ENCODE assay signal across 11 cellular contexts in the genomic region with DNA sequence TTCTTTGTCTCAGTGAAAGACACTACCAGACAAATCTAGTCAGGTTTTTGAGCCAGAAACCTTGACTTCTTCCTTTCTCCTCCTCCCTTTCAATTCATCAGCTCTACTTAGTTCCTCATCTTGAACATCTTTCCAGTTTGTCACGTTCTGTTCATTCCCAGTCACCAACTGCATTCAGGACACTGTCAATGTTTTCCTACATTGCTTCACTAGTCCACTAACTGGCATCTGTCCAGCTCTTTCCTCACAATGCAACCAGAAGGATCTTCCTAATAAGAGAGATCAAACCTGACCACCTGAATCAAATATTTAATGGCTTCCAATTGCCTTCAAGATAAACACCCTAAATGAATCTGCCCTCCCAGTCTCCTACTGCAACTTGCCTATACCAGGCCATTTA. TPM values are rescaled to one million over a fixed set of nuclear protein-coding genes. Genes with fewer than 3 reads are reported as not detected.
DNase-seq lines count a peak whose midpoint lies in the region; ATAC-seq lines count a peak whose summit lies in the region.
"Had no signal": no experiment of that assay in that cellular context is flagged by ENCODE, and none has a peak within 500 bp of the region (broad histone marks: within the 10 kb centered on the region; RNA-seq: fewer than 3 reads in every experiment).

No MANE protein-coding gene starts in this region.

- H2AK5ac ChIP-seq in mesenchymal stem cell (ENCODE audit: low read length, severe bottlenecking) = no peak overlapping the region

- H3K79me1 ChIP-seq in mesenchymal stem cell (replicated peaks; ENCODE audit: low read length, poor library complexity, severe bottlenecking) = no peaks in the 10 kb centered on the region

- no peaks in the 10 kb centered on the region for H3K79me2 ChIP-seq in ACC112 (ENCODE audit: control insufficient read depth, insufficient read depth, low read length, unreplicated experiment)

- no peak overlapping the region for H3K27ac Mint-ChIP-seq in stimulated activated memory B cell treated with anti-CD40 and anti-IgM and Interleukin-4, amounts not matched to agents 10 μg/mL and 1 μg/mL and 100 μg/mL, for 72 hours

- no peak overlapping the region for H2BK15ac ChIP-seq in mesenchymal stem cell (ENCODE audit: low read depth, poor library complexity, severe bottlenecking)

- no peaks in the 10 kb centered on the region for H3K36me3 Mint-ChIP-seq in stimulated activated memory B cell treated with anti-CD40 and anti-IgM and Interleukin-4, amounts not matched to agents 10 μg/mL and 1 μg/mL and 100 μg/mL, for 72 hours

- H3K36me3 ChIP-seq in ACC112 (ENCODE audit: insufficient read depth, low read length) = no peaks in the 10 kb centered on the region
- no peaks in the 10 kb centered on the region for H3K36me3 ChIP-seq in mesenchymal stem cell (ENCODE audit: control insufficient read depth in 1 of 2, insufficient read depth in 2 of 2, low read depth in 1 of 2, low read length in 2 of 2)

- H2AFZ ChIP-seq in ACC112 (ENCODE audit: low read length, unreplicated experiment) (peak overlapping the region; percentile 73), mesenchymal stem cell (ENCODE audit: low read depth, low read length) (no peak overlapping the region)

- no peaks in the 10 kb centered on the region for H3K9me3 Mint-ChIP-seq in stimulated activated memory B cell treated with anti-CD40 and anti-IgM and Interleukin-4, amounts not matched to agents 10 μg/mL and 1 μg/mL and 100 μg/mL, for 72 hours

- peak overlapping the region in 1 of 2 experiments; percentile 47 for H3K4ac ChIP-seq in mesenchymal stem cell (ENCODE audit: low read depth in 1 of 2, low read length in 2 of 2)

- no peaks in the 10 kb centered on the region for H3K4me1 Mint-ChIP-seq in stimulated activated memory B cell treated with anti-CD40 and anti-IgM and Interleukin-4, amounts not matched to agents 10 μg/mL and 1 μg/mL and 100 μg/mL, for 72 hours

- H4K91ac ChIP-seq in mesenchymal stem cell (ENCODE audit: low read length) = no peak overlapping the region

- 71% methylated on average over 1 of the region's 1 CpG for WGBS in mesenchymal stem cell

- H3K4me3 Mint-ChIP-seq in stimulated activated memory B cell treated with anti-CD40 and anti-IgM and Interleukin-4, amounts not matched to agents 10 μg/mL and 1 μg/mL and 100 μg/mL, for 72 hours = no peak overlapping the region

- H3K4me2 ChIP-seq in mesenchymal stem cell (ENCODE audit: low read length, poor library complexity, severe bottlenecking) = no peak overlapping the region

- H4K8ac ChIP-seq in mesenchymal stem cell (ENCODE audit: low read length) = no peak overlapping the region

- H3K23ac ChIP-seq in mesenchymal stem cell (ENCODE audit: low read length in 2 of 2) = no peak overlapping the region

- H3K27me3 Mint-ChIP-seq in stimulated activated memory B cell treated with anti-CD40 and anti-IgM and Interleukin-4, amounts not matched to agents 10 μg/mL and 1 μg/mL and 100 μg/mL, for 72 hours = peaks cover 13% of the 10 kb centered on the region

- no peak overlapping the region for H3K18ac ChIP-seq in mesenchymal stem cell (ENCODE audit: low read depth in 1 of 2, low read length in 2 of 2)

- no peak for ATAC-seq in GM18858 (IDR thresholded peaks at IDR 0.05; ENCODE audit: unreplicated experiment)
- ATAC-seq in stimulated activated memory B cell treated with anti-CD40 and anti-IgM and Interleukin-4, amounts not matched to agents 10 μg/mL and 1 μg/mL and 100 μg/mL, for 72 hours = no peak
- ATAC-seq: HCT116 had no signal

- H3K27ac ChIP-seq in ACC112 (ENCODE audit: low read depth, low read length) = no peak overlapping the region
- H3K27ac ChIP-seq in mesenchymal stem cell (ENCODE audit: low read length, poor library complexity, severe bottlenecking) = no peak overlapping the region

- no peak overlapping the region for H3K4me3 ChIP-seq in ACC112 (ENCODE audit: low read depth, low read length)
- H3K4me3 ChIP-seq in mesenchymal stem cell (ENCODE audit: insufficient read depth in 1 of 2, low read depth in 1 of 2, low read length in 2 of 2) = no peak overlapping the region

- H3K27me3 ChIP-seq in ACC112 (ENCODE audit: insufficient read depth, low read length) (no peaks in the 10 kb centered on the region), mesenchymal stem cell (ENCODE audit: control insufficient read depth in 1 of 2, insufficient read depth in 1 of 2, low read length in 2 of 2) (no peaks in the 10 kb centered on the region)

- H3K9me3 ChIP-seq in mesenchymal stem cell (ENCODE audit: control insufficient read depth, low read length) = no peaks in the 10 kb centered on the region

- DNase-seq in MV-4-11 (lab: John Stamatoyannopoulos, UW) (peak; percentile 62), dermis microvascular lymphatic vessel endothelial cell (ENCODE audit: low read depth in 2 of 2) (peak; percentile 8 to 17), mesenchymal stem cell (peak; percentile 78), occipital lobe (lab: John Stamatoyannopoulos, UW) (no peak)
- no peak for DNase-seq in activated CD4-positive, alpha-beta T cell treated with anti-CD3 and anti-CD28 coated beads for 48 hours
- DNase-seq: NCI-H510A treated with DMSO at 0.1 percent for 48 hours; stimulated activated CD4-positive, alpha-beta T cell treated with anti-CD3 and anti-CD28 coated beads, Interleukin-12 subunit alpha, Interleukin-12 subunit beta, amount 100 ng/mL, for 4 hours had no signal

- peak overlapping the region; percentile 57 for H2BK120ac ChIP-seq in mesenchymal stem cell (ENCODE audit: low read depth, low read length)

- no peak overlapping the region for H2BK12ac ChIP-seq in mesenchymal stem cell (ENCODE audit: low read length in 2 of 2)

- H3K9ac ChIP-seq in mesenchymal stem cell (ENCODE audit: low read length) = no peak overlapping the region

- no peak overlapping the region for H3K14ac ChIP-seq in mesenchymal stem cell (ENCODE audit: low read length in 2 of 2)

- no peak overlapping the region for H2BK5ac ChIP-seq in mesenchymal stem cell (ENCODE audit: low read depth, low read length, poor library complexity, severe bottlenecking)

- H3K4me1 ChIP-seq in ACC112 (ENCODE audit: control insufficient read depth, insufficient read depth, low read length, unreplicated experiment) (peaks cover 15% of the 10 kb centered on the region), mesenchymal stem cell (ENCODE audit: control insufficient read depth, insufficient read depth, low read depth, low read length) (peaks cover 2% of the 10 kb centered on the region)

RNA-seq across cellular contexts. Expression of a gene that starts 52.5 kb away (rescaled TPM):
- total RNA-seq in dermis microvascular lymphatic vessel endothelial cell = under 0.01 TPM in 2 replicates
- polyA plus RNA-seq in mesenchymal stem cell (2013, experiment 1 of 2) = 3.2 TPM
- polyA plus RNA-seq in mesenchymal stem cell (2013, experiment 2 of 2) = 3.1 TPM
- total RNA-seq in occipital lobe = 2.3 TPM

Comparison
In these comparisons a context has a peak if more than half of its experiments do, and no peak if none do; other contexts are left out.
1. DNase-seq: peak in MV-4-11 (single experiment), dermis microvascular lymphatic vessel endothelial cell (2 of 2) and mesenchymal stem cell (single experiment); none in activated CD4-positive, alpha-beta T cell treated with anti-CD3 and anti-CD28 coated beads for 48 hours (single experiment) and occipital lobe (single experiment).